In the genomic region with DNA sequence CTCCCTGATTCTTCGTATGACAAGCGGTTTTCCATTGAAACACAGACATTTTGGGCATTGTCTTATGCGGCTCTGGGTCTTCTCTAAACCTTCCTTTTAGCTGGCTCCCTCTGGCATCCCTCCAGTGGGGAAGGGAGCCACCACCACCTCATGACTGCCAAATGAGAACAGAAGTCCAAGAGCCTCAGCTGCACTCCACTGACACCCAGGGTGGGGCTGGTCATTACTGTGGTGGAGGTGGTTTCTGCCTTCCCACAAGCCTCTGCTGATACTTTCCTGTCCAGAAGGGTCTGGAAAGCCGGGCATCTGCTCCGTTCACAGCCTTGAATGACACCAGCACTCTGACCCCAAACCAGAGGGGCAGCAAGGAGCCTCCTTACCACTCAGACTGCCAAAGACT, we compare ENCODE assay signal across 37 cellular contexts.
"Had no signal": no experiment of that assay in that cellular context is flagged by ENCODE, and none has a peak within 500 bp of the region (broad histone marks: within the 10 kb centered on the region; RNA-seq: fewer than 3 reads in every experiment).

No MANE protein-coding gene starts in this region.

- H3K9me3 Mint-ChIP-seq: activated naive CD4-positive, alpha-beta T cell treated with anti-CD3 and anti-CD28 coated beads for 36 hours; activated naive CD4-positive, alpha-beta T cell treated with anti-CD3 and anti-CD28 coated beads, Interleukin-2, amount 10 ng/mL, durations not matched to agents 7 days and 5 days; activated naive CD4-positive, alpha-beta T cell treated with anti-CD3 and anti-CD28 coated beads, Interleukin-2, amount 50 U/mL, for 24 hours; activated naive CD4-positive, alpha-beta T cell treated with anti-CD3 and anti-CD28 coated beads, Interleukin-2, amount 50 U/mL, for 72 hours; activated naive CD8-positive, alpha-beta T cell treated with anti-CD3 and anti-CD28 coated beads, Interleukin-2, amount 10 ng/mL, durations not matched to agents 7 days and 5 days; activated naive CD8-positive, alpha-beta T cell treated with anti-CD3 and anti-CD28 coated beads, Interleukin-2, amount 50 U/mL, for 24 hours; activated T-cell treated with anti-CD3 and anti-CD28 coated beads, Interleukin-2, amount 50 U/mL, for 4 hours; activated T-cell treated with anti-CD3 and anti-CD28 coated beads, Interleukin-2, amount 50 U/mL, for 72 hours; activated T-helper 1 cell treated with anti-CD3 and anti-CD28 coated beads, Interleukin-12 subunit alpha, Interleukin-12 subunit beta, Interleukin-2, Interleukin-4 antibody, amounts not matched to agents 30 ng/mL and 10 ng/mL and 1 ng/mL, durations not matched to agents 14 hours and 24 hours and 36 hours; activated T-helper 2 cell treated with anti-CD3 and anti-CD28 coated beads, Interferon-gamma antibody, Interleukin-2, Interleukin-4, amounts not matched to agents 10 μg/mL and 5 μg/mL and 100 μg/mL, durations not matched to agents 14 hours and 24 hours and 36 hours had no signal

- H3K4me3 ChIP-seq: adrenal gland, ascending aorta, body of pancreas, breast epithelium, cardiac muscle cell had no signal

- H3K27ac Mint-ChIP-seq: activated naive CD4-positive, alpha-beta T cell treated with anti-CD3 and anti-CD28 coated beads for 36 hours; activated naive CD4-positive, alpha-beta T cell treated with anti-CD3 and anti-CD28 coated beads, Interleukin-2, amount 10 ng/mL, durations not matched to agents 7 days and 5 days; activated naive CD4-positive, alpha-beta T cell treated with anti-CD3 and anti-CD28 coated beads, Interleukin-2, amount 50 U/mL, for 24 hours; activated naive CD4-positive, alpha-beta T cell treated with anti-CD3 and anti-CD28 coated beads, Interleukin-2, amount 50 U/mL, for 72 hours; activated naive CD8-positive, alpha-beta T cell; activated naive CD8-positive, alpha-beta T cell treated with anti-CD3 and anti-CD28 coated beads for 36 hours; activated naive CD8-positive, alpha-beta T cell treated with anti-CD3 and anti-CD28 coated beads, Interleukin-2, amount 10 ng/mL, durations not matched to agents 7 days and 5 days; activated naive CD8-positive, alpha-beta T cell treated with anti-CD3 and anti-CD28 coated beads, Interleukin-2, amount 50 U/mL, for 24 hours; activated T-cell treated with anti-CD3 and anti-CD28 coated beads, Interleukin-2, amount 50 U/mL, for 24 hours; activated T-cell treated with anti-CD3 and anti-CD28 coated beads, Interleukin-2, amount 50 U/mL, for 72 hours; activated T-helper 1 cell treated with anti-CD3 and anti-CD28 coated beads, Interleukin-12 subunit alpha, Interleukin-12 subunit beta, Interleukin-2, Interleukin-4 antibody, amounts not matched to agents 30 ng/mL and 10 ng/mL and 1 ng/mL, durations not matched to agents 14 hours and 24 hours and 36 hours; activated T-helper 2 cell treated with anti-CD3 and anti-CD28 coated beads, Interferon-gamma antibody, Interleukin-2, Interleukin-4, amounts not matched to agents 10 μg/mL and 5 μg/mL and 100 μg/mL, durations not matched to agents 14 hours and 24 hours and 36 hours; brain had no signal

- H3K27me3 Mint-ChIP-seq: brain had no signal

- H3K9me3 ChIP-seq: adrenal gland, body of pancreas had no signal

- ATAC-seq: activated naive CD4-positive, alpha-beta T cell treated with anti-CD3 and anti-CD28 coated beads, Interleukin-2, amount 50 U/mL, for 72 hours; activated naive CD8-positive, alpha-beta T cell treated with anti-CD3 and anti-CD28 coated beads, Interleukin-2, amount 50 U/mL, for 24 hours; activated T-cell treated with anti-CD3 and anti-CD28 coated beads, Interleukin-2, amount 50 U/mL, for 4 hours; activated T-cell treated with anti-CD3 and anti-CD28 coated beads, Interleukin-2, amount 50 U/mL, for 72 hours; body of pancreas had no signal

- H3K36me3 Mint-ChIP-seq: activated naive CD4-positive, alpha-beta T cell treated with anti-CD3 and anti-CD28 coated beads, Interleukin-2, amount 10 ng/mL, durations not matched to agents 7 days and 5 days; activated naive CD8-positive, alpha-beta T cell; activated naive CD8-positive, alpha-beta T cell treated with anti-CD3 and anti-CD28 coated beads for 36 hours; activated naive CD8-positive, alpha-beta T cell treated with anti-CD3 and anti-CD28 coated beads, Interleukin-2, amount 10 ng/mL, durations not matched to agents 7 days and 5 days; brain had no signal

- H3K36me3 ChIP-seq: adrenal gland, ascending aorta, brain microvascular endothelial cell, breast epithelium, cardiac muscle cell had no signal

- H3K27ac ChIP-seq: adrenal gland, ascending aorta, body of pancreas, brain microvascular endothelial cell, breast epithelium, cardiac muscle cell had no signal

- H3K4me1 Mint-ChIP-seq: activated naive CD4-positive, alpha-beta T cell treated with anti-CD3 and anti-CD28 coated beads, Interleukin-2, amount 10 ng/mL, durations not matched to agents 7 days and 5 days; activated naive CD4-positive, alpha-beta T cell treated with anti-CD3 and anti-CD28 coated beads, Interleukin-2, amount 50 U/mL, for 24 hours; activated naive CD8-positive, alpha-beta T cell treated with anti-CD3 and anti-CD28 coated beads for 36 hours; activated naive CD8-positive, alpha-beta T cell treated with anti-CD3 and anti-CD28 coated beads, Interleukin-2, amount 10 ng/mL, durations not matched to agents 7 days and 5 days; activated naive CD8-positive, alpha-beta T cell treated with anti-CD3 and anti-CD28 coated beads, Interleukin-2, amount 50 U/mL, for 24 hours; central memory CD8-positive, alpha-beta T cell had no signal

- H3K4me1 ChIP-seq: adrenal gland, ascending aorta, body of pancreas, breast epithelium had no signal

- H3K4me3 Mint-ChIP-seq: activated naive CD4-positive, alpha-beta T cell treated with anti-CD3 and anti-CD28 coated beads for 36 hours; activated naive CD4-positive, alpha-beta T cell treated with anti-CD3 and anti-CD28 coated beads, Interleukin-2, amount 10 ng/mL, durations not matched to agents 7 days and 5 days; activated naive CD4-positive, alpha-beta T cell treated with anti-CD3 and anti-CD28 coated beads, Interleukin-2, amount 50 U/mL, for 24 hours; activated naive CD8-positive, alpha-beta T cell; activated naive CD8-positive, alpha-beta T cell treated with anti-CD3 and anti-CD28 coated beads for 36 hours; activated naive CD8-positive, alpha-beta T cell treated with anti-CD3 and anti-CD28 coated beads, Interleukin-2, amount 10 ng/mL, durations not matched to agents 7 days and 5 days; activated naive CD8-positive, alpha-beta T cell treated with anti-CD3 and anti-CD28 coated beads, Interleukin-2, amount 50 U/mL, for 24 hours; activated T-cell treated with anti-CD3 and anti-CD28 coated beads, Interleukin-2, amount 50 U/mL, for 24 hours; activated T-cell treated with anti-CD3 and anti-CD28 coated beads, Interleukin-2, amount 50 U/mL, for 4 hours; activated T-cell treated with anti-CD3 and anti-CD28 coated beads, Interleukin-2, amount 50 U/mL, for 72 hours; activated T-helper 1 cell treated with anti-CD3 and anti-CD28 coated beads, Interleukin-12 subunit alpha, Interleukin-12 subunit beta, Interleukin-2, Interleukin-4 antibody, amounts not matched to agents 30 ng/mL and 10 ng/mL and 1 ng/mL, durations not matched to agents 14 hours and 24 hours and 36 hours; brain; central memory CD8-positive, alpha-beta T cell had no signal

- DNase-seq: activated effector memory CD4-positive, alpha-beta T cell treated with anti-CD3 and anti-CD28 coated beads, Interleukin-2, amount 50 U/mL, for 16 hours; activated effector memory CD4-positive, alpha-beta T cell treated with Interleukin-2 at 50 U/mL for 16 hours; activated gamma-delta T cell; activated gamma-delta T cell treated with Interleukin-2 at 50 U/mL for 16 hours; activated naive CD4-positive, alpha-beta T cell; activated naive CD4-positive, alpha-beta T cell treated with anti-CD3 and anti-CD28 coated beads for 36 hours; activated naive CD4-positive, alpha-beta T cell treated with anti-CD3 and anti-CD28 coated beads, Interleukin-2, amount 10 ng/mL, durations not matched to agents 7 days and 5 days; activated naive CD4-positive, alpha-beta T cell treated with anti-CD3 and anti-CD28 coated beads, Interleukin-2, amount 50 U/mL, for 16 hours; activated naive CD4-positive, alpha-beta T cell treated with Interleukin-2 at 50 U/mL for 16 hours; activated naive CD8-positive, alpha-beta T cell treated with anti-CD3 and anti-CD28 coated beads for 36 hours; activated naive CD8-positive, alpha-beta T cell treated with anti-CD3 and anti-CD28 coated beads, Interleukin-2, amount 10 ng/mL, durations not matched to agents 7 days and 5 days; activated naive CD8-positive, alpha-beta T cell treated with anti-CD3 and anti-CD28 coated beads, Interleukin-2, amount 50 U/mL, for 24 hours; activated T-cell treated with anti-CD3 and anti-CD28 coated beads, Interleukin-2, amount 50 U/mL, for 1 hour; activated T-cell treated with anti-CD3 and anti-CD28 coated beads, Interleukin-2, amount 50 U/mL, for 24 hours; activated T-cell treated with anti-CD3 and anti-CD28 coated beads, Interleukin-2, amount 50 U/mL, for 4 hours; activated T-cell treated with anti-CD3 and anti-CD28 coated beads, Interleukin-2, amount 50 U/mL, for 48 hours; activated T-cell treated with anti-CD3 and anti-CD28 coated beads, Interleukin-2, amount 50 U/mL, for 72 hours; adrenal gland; amniotic stem cell; amygdala; anterior cingulate cortex; aorta; body of pancreas; brain microvascular endothelial cell; caudate nucleus; central memory CD4-positive, alpha-beta T cell; cerebellar nuclear complex had no signal

- H3K27me3 ChIP-seq: adrenal gland, ascending aorta, body of pancreas, brain microvascular endothelial cell, breast epithelium, cardiac muscle cell had no signal
